Comparison of ENCODE assay signal across 28 cellular contexts in genomic region chr18:4986677-4987076, GRCh38.
"Had no signal": no experiment of that assay in that cellular context is flagged by ENCODE, and none has a peak within 500 bp of the region (broad histone marks: within the 10 kb centered on the region; RNA-seq: fewer than 3 reads in every experiment).

No MANE protein-coding gene starts in this region.

- H3K9me3 Mint-ChIP-seq: type B pancreatic cell had no signal

- H3K9ac ChIP-seq: parathyroid adenoma had no signal

- FAIRE-seq: keratinocyte had no signal

- H2AFZ ChIP-seq: hepatocyte, parathyroid adenoma had no signal

- H3K4me3 Mint-ChIP-seq: naive thymus-derived CD8-positive, alpha-beta T cell; nephron; neural crest cell; stimulated activated effector memory CD8-positive, alpha-beta T cell treated with anti-CD3 and anti-CD28 coated beads, Interleukin-12 subunit alpha, Interleukin-12 subunit beta, amount 100 ng/mL, for 72 hours; stimulated activated naive CD8-positive, alpha-beta T cell treated with anti-CD3 and anti-CD28 coated beads, Interleukin-15, Interleukin-2, amounts not matched to agents 100 ng/mL and 50 ng/mL, for 24 hours; type B pancreatic cell had no signal

- H3K27me3 ChIP-seq: heart right ventricle, hepatocyte, left lung, neutrophil, right atrium auricular region, right lobe of liver, suprapubic skin, tibial artery had no signal

- H3K27me3 Mint-ChIP-seq: stimulated activated naive CD8-positive, alpha-beta T cell treated with anti-CD3 and anti-CD28 coated beads, Interleukin-15, Interleukin-2, amounts not matched to agents 100 ng/mL and 50 ng/mL, for 24 hours had no signal

- H3K4me1 Mint-ChIP-seq: naive thymus-derived CD8-positive, alpha-beta T cell; nephron; stimulated activated effector memory CD8-positive, alpha-beta T cell treated with anti-CD3 and anti-CD28 coated beads, Interleukin-12 subunit alpha, Interleukin-12 subunit beta, amount 100 ng/mL, for 72 hours had no signal

- H3K4me1 ChIP-seq: heart right ventricle, left lung, lower lobe of right lung, parathyroid adenoma, psoas muscle, right atrium auricular region, right lobe of liver, suprapubic skin, tibial artery had no signal

- H3K36me3 ChIP-seq: heart right ventricle, left lung, lower lobe of right lung, neutrophil, right atrium auricular region, right lobe of liver, suprapubic skin, thoracic aorta, tibial artery had no signal

- H3K9me3 ChIP-seq: lower lobe of right lung, neutrophil, psoas muscle, right lobe of liver had no signal

- H3K27ac ChIP-seq: heart right ventricle, hepatocyte, left lung, lower lobe of right lung, neutrophil, parathyroid adenoma, psoas muscle, right atrium auricular region, right lobe of liver, skin epidermis, suprapubic skin, thoracic aorta, tibial artery had no signal

- H3K79me2 ChIP-seq: hepatocyte, parathyroid adenoma had no signal

- ATAC-seq: heart right ventricle; left colon; left lung; lower lobe of right lung; naive thymus-derived CD8-positive, alpha-beta T cell; psoas muscle; stimulated activated effector memory CD8-positive, alpha-beta T cell treated with anti-CD3 and anti-CD28 coated beads, Interleukin-12 subunit alpha, Interleukin-12 subunit beta, amount 100 ng/mL, for 72 hours had no signal

- H3K4me2 ChIP-seq: hepatocyte had no signal

- H3K36me3 Mint-ChIP-seq: stimulated activated effector memory CD8-positive, alpha-beta T cell treated with anti-CD3 and anti-CD28 coated beads, Interleukin-12 subunit alpha, Interleukin-12 subunit beta, amount 100 ng/mL, for 72 hours; type B pancreatic cell had no signal

- H3K27ac Mint-ChIP-seq: naive thymus-derived CD8-positive, alpha-beta T cell; nephron; stimulated activated effector memory CD8-positive, alpha-beta T cell treated with anti-CD3 and anti-CD28 coated beads, Interleukin-12 subunit alpha, Interleukin-12 subunit beta, amount 100 ng/mL, for 72 hours; stimulated activated naive CD8-positive, alpha-beta T cell treated with anti-CD3 and anti-CD28 coated beads, Interleukin-15, Interleukin-2, amounts not matched to agents 100 ng/mL and 50 ng/mL, for 24 hours; type B pancreatic cell had no signal

- DNase-seq: heart right ventricle; left colon; lower lobe of right lung; mammary epithelial cell; mesenchymal stem cell; naive thymus-derived CD8-positive, alpha-beta T cell; occipital lobe; psoas muscle; right lobe of liver; stimulated activated CD4-positive, alpha-beta T cell treated with anti-CD3 and anti-CD28 coated beads, Interleukin-12 subunit alpha, Interleukin-12 subunit beta, amount 100 ng/mL, for 4 hours; stimulated activated CD4-positive, alpha-beta T cell treated with anti-CD3 and anti-CD28 coated beads, Interleukin-15, amount 100 ng/mL, for 24 hours; stimulated activated CD4-positive, alpha-beta T cell treated with anti-CD3 and anti-CD28 coated beads, Interleukin-4, amount 100 ng/mL, for 24 hours; stimulated activated naive CD4-positive, alpha-beta T cell; tibial artery had no signal

- H3K4me3 ChIP-seq: heart right ventricle, hepatocyte, left lung, lower lobe of right lung, psoas muscle, right atrium auricular region, right lobe of liver, skin epidermis, suprapubic skin, thoracic aorta, tibial artery had no signal
